11 cellular contexts compared by ENCODE assay signal in genomic region chr15:69648215-69648614, GRCh38.
DNase-seq lines count a peak whose midpoint lies in the region; ATAC-seq and TF ChIP-seq lines count a peak whose summit lies in the region.
"Had no signal": no experiment of that assay in that cellular context is flagged by ENCODE, and none has a peak within 500 bp of the region (broad histone marks: within the 10 kb centered on the region; RNA-seq: fewer than 3 reads in every experiment).

No MANE protein-coding gene starts in this region.

- no peak overlapping the region for H2BK5ac ChIP-seq in mesendoderm (ENCODE audit: low read length)

- no peak overlapping the region for H2BK15ac ChIP-seq in mesendoderm (replicated peaks; ENCODE audit: low read depth)

- H2BK120ac ChIP-seq in mesendoderm (ENCODE audit: low read depth, low read length): no peak overlapping the region

- H3K4ac ChIP-seq in mesendoderm (ENCODE audit: low read depth, low read length): no peak overlapping the region

- H3K18ac ChIP-seq in mesendoderm (ENCODE audit: low read length): peak overlapping the region; percentile 6

- ATAC-seq in HG03565 (IDR thresholded peaks at IDR 0.05; ENCODE audit: unreplicated experiment) (no peak), HG03342 (IDR thresholded peaks at IDR 0.05; ENCODE audit: unreplicated experiment) (no peak), left lung (no peak)
- ATAC-seq: naive thymus-derived CD8-positive, alpha-beta T cell had no signal

- H3K36me3 ChIP-seq in mesendoderm (ENCODE audit: control insufficient read depth, insufficient read depth, low read length) (no peaks in the 10 kb centered on the region), left lung (no peaks in the 10 kb centered on the region)

- no peak overlapping the region for H4K5ac ChIP-seq in mesendoderm (ENCODE audit: low read length)

- DNase-seq in DMS 273 (lab: John Stamatoyannopoulos, UW; ENCODE audit: unreplicated experiment): peak; percentile 84
- peak; percentile 37 for DNase-seq in NCI-H1092 (lab: John Stamatoyannopoulos, UW)
- peak; percentile 50 for DNase-seq in SK-N-DZ (ENCODE audit: low spot score)
- peak; percentile 21 for DNase-seq in mesendoderm
- DNase-seq in activated CD4-positive, alpha-beta T cell treated with anti-CD3 and anti-CD28 coated beads for 4 hours: no peak
- no peak for DNase-seq in left lung
- DNase-seq: erythroblast; naive thymus-derived CD8-positive, alpha-beta T cell; NCI-H774 had no signal

- H3K4me1 ChIP-seq in mesendoderm (ENCODE audit: control insufficient read depth, low read depth, low read length) (peaks cover 5% of the 10 kb centered on the region), left lung (peaks cover 0 to 10% of the 10 kb centered on the region in 2 donors)

- no peak overlapping the region for H3K27ac ChIP-seq in mesendoderm (ENCODE audit: low read depth, low read length)
- no peak overlapping the region for H3K27ac ChIP-seq in left lung

- H3K4me3 ChIP-seq in mesendoderm (ENCODE audit: low read length): no peak overlapping the region
- no peak overlapping the region for H3K4me3 ChIP-seq in left lung

- H3K79me2 ChIP-seq in mesendoderm (ENCODE audit: control insufficient read depth, insufficient read depth, low read length): no peaks in the 10 kb centered on the region

- no peaks in the 10 kb centered on the region for H3K9me3 ChIP-seq in left lung

- H3K27me3 ChIP-seq in mesendoderm (ENCODE audit: insufficient read depth, low read length, poor library complexity) (no peaks in the 10 kb centered on the region), left lung (peaks cover 0 to 55% of the 10 kb centered on the region in 2 donors)

- H3K4me2 ChIP-seq in mesendoderm (ENCODE audit: low read length): no peak overlapping the region

- no peak overlapping the region for H2AK5ac ChIP-seq in mesendoderm (ENCODE audit: low read length)

- H3K23ac ChIP-seq in mesendoderm (ENCODE audit: low read length): no peak overlapping the region

- no peak overlapping the region for H3K56ac ChIP-seq in mesendoderm (ENCODE audit: low read length)

- no CpG with 5 or more reads among the region's 14 CpGs for WGBS in mesendoderm (ENCODE audit: extremely low coverage, insufficient coverage, low lambda C conversion rate)

- H3K9ac ChIP-seq in mesendoderm (ENCODE audit: low read length): no peak overlapping the region

- H4K8ac ChIP-seq in mesendoderm (ENCODE audit: low read depth, low read length): no peak overlapping the region

- H3K79me1 ChIP-seq in mesendoderm (ENCODE audit: low read length): no peaks in the 10 kb centered on the region

- intact Hi-C loops in left lung (cut with DNase I): no loop called here

- TF ChIP-seq CTCF in left lung (IDR thresholded peaks at IDR 0.05): no peak

Comparison
In these comparisons a context has a peak if more than half of its experiments do, and no peak if none do; other contexts are left out.
1. DNase-seq: peak in DMS 273 (single experiment), NCI-H1092 (single experiment), SK-N-DZ (single experiment) and mesendoderm (single experiment); none in activated CD4-positive, alpha-beta T cell treated with anti-CD3 and anti-CD28 coated beads for 4 hours (0 of 2) and left lung (0 of 2).